Comparison of ENCODE assay signal across 1 cellular context in the genomic region with DNA sequence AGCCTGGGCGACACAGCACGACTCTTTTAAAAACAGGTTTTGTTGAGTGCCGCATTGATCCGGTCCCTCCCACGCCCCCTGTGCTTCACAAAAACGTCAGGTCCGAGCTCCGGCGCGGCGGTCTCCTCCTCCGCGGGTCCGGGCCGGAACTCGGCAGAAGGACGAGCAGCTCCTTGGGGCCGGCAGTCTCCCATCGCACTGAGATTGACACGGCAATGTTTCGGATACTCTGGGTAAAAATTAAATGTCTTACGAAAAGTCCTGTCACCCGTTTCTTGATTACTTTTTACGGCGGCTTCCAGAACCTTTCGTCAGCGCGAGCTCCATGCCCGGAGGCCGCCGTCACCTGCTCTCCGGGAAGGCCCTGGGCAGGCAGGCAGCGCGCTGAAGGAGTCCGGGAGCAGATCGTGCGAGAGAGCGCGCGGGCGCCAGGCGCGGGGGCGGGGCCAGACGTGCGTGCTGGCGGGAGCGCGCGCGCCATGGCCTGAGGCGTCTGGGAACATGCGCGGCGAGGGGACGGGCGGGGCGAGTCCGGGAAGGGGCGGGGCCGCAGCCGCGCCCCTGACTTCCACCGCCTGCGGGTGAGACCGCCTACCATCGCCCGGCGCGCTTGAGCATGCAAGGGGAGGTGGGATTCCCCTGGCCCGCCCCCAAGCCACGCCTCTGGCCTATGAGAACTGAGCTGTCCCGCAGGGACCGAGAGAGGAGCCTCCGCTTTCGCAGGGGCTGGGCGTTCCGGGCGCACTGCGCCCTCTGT.
TF ChIP-seq lines count a peak whose summit lies in the region.

No MANE protein-coding gene starts in this region.

TF ChIP-seq in HepG2, 621 proteins besides CTCF, POLR2A, EP300 and RAD21 (continued from another document):
- TF ChIP-seq ZMAT3 (CRISPR knock-in tag; conservative IDR thresholded peaks at IDR 0.05) (peak; percentile 94), YEATS2 (CRISPR knock-in tag; IDR thresholded peaks at IDR 0.05; ENCODE audit: borderline replicate concordance) (peak; percentile 6; the same call in 1 of the 2 replicates), SAFB2 (CRISPR knock-in tag; IDR thresholded peaks at IDR 0.05; ENCODE audit: borderline replicate concordance, low read depth) (0 out of 2 replicates have a peak, but pooled peaks have one; percentile 54), SALL1 (CRISPR knock-in tag; IDR thresholded peaks at IDR 0.05) (peak; percentile 56; the same call in 1 of the 2 replicates), THAP11 (CRISPR knock-in tag; IDR thresholded peaks at IDR 0.05) (peak; percentile 75), ZNF264 (CRISPR knock-in tag; IDR thresholded peaks at IDR 0.05) (peak; percentile 64), MIER3 (CRISPR knock-in tag; IDR thresholded peaks at IDR 0.05; ENCODE audit: borderline replicate concordance) (peak; percentile 69; the same call in 1 of the 2 replicates), RCOR2 (CRISPR knock-in tag; IDR thresholded peaks at IDR 0.05) (peak; percentile 72; the same call in 1 of the 2 replicates), IKZF4 (CRISPR knock-in tag; IDR thresholded peaks at IDR 0.05; ENCODE audit: borderline replicate concordance, low read depth, not compliant biosample characterization) (peak; percentile 80), TBX2 (CRISPR knock-in tag; IDR thresholded peaks at IDR 0.05; ENCODE audit: borderline replicate concordance) (peak; percentile 74)
- TF ChIP-seq, protein P1, sequence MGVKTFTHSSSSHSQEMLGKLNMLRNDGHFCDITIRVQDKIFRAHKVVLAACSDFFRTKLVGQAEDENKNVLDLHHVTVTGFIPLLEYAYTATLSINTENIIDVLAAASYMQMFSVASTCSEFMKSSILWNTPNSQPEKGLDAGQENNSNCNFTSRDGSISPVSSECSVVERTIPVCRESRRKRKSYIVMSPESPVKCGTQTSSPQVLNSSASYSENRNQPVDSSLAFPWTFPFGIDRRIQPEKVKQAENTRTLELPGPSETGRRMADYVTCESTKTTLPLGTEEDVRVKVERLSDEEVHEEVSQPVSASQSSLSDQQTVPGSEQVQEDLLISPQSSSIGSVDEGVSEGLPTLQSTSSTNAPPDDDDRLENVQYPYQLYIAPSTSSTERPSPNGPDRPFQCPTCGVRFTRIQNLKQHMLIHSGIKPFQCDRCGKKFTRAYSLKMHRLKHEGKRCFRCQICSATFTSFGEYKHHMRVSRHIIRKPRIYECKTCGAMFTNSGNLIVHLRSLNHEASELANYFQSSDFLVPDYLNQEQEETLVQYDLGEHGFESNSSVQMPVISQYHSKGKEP (CRISPR knock-in tag; IDR thresholded peaks at IDR 0.05): no peak
TF ChIP-seq in HepG2: peak in this region for 243.
